ENCODE assay signal across 8 cellular contexts in the genomic region with DNA sequence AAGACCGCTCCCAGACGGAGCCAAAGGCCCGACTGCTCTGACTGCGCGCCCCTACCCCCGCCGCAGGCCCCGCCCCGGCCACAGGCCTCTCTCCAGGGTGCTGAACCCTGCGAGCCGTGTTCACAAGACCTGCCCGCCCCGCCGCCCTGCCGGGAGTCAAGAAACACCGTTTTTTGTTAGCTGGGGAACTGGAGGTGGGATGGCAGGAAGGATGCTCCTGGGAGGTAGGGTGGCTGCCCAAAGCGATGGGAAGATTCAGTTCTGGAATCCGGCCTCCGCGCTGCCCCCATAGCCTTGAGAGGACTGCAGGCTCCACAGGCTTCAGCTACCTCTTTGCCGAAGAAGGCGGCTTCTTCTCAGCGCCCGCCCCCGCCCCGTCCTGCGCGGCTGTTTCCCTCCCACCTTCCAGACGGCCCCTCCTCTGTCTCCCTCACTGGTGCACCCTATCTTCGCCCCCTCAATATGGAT. TPM values are rescaled to one million over a fixed set of nuclear protein-coding genes. Genes with fewer than 3 reads are reported as not detected.
DNase-seq lines count a peak whose midpoint lies in the region; ATAC-seq and TF ChIP-seq lines count a peak whose summit lies in the region.

No MANE protein-coding gene starts in this region.

- TF ChIP-seq POLR2A in thyroid gland (IDR thresholded peaks at IDR 0.05): no peak

- ATAC-seq in natural killer cell (peak; percentile 81 to 88 (median 81)), GM21360 (IDR thresholded peaks at IDR 0.05; ENCODE audit: unreplicated experiment) (no peak)

- DNase-seq in AG08396 (ENCODE audit: low spot score) (peak; percentile 73), HuH-7 (ENCODE audit: low spot score) (peak; percentile 76), natural killer cell (peak; percentile 72), thyroid gland (peak; percentile 75 to 80), NCI-H510A treated with DMSO at 0.1 percent for 48 hours (lab: John Stamatoyannopoulos, UW) (no peak)
- peak; percentile 78 for DNase-seq in activated CD4-positive, alpha-beta T cell treated with anti-CD3 and anti-CD28 coated beads, Interleukin-2, amount 10 ng/mL, durations not matched to agents 7 days and 5 days
- DNase-seq in effector CD4-positive, alpha-beta T cell: peak; percentile 49

- no peak overlapping the region for H3K4me3 Mint-ChIP-seq in activated CD4-positive, alpha-beta T cell treated with anti-CD3 and anti-CD28 coated beads, Interleukin-2, amount 10 ng/mL, durations not matched to agents 7 days and 5 days
- no peak overlapping the region for H3K4me3 Mint-ChIP-seq in natural killer cell

- POLR2A ChIA-PET in activated CD4-positive, alpha-beta T cell treated with anti-CD3 and anti-CD28 coated beads, Interleukin-2, amount 10 ng/mL, durations not matched to agents 7 days and 5 days (lab: Charles Lee): no interaction called here

- WGBS in thyroid gland, 2 donors: 3 to 6% methylated on average over 19 to 28 of the region's 30 CpGs

- no peaks in the 10 kb centered on the region for H3K9me3 Mint-ChIP-seq in activated CD4-positive, alpha-beta T cell treated with anti-CD3 and anti-CD28 coated beads, Interleukin-2, amount 10 ng/mL, durations not matched to agents 7 days and 5 days
- no peaks in the 10 kb centered on the region for H3K9me3 Mint-ChIP-seq in natural killer cell

- CTCF ChIA-PET in activated CD4-positive, alpha-beta T cell treated with anti-CD3 and anti-CD28 coated beads, Interleukin-2, amount 10 ng/mL, durations not matched to agents 7 days and 5 days (lab: Charles Lee): interaction anchor here (0.6 to 1.4 kb wide), 4 partner anchors 8 to 205 kb away, joined by 3 to 4 read pairs (median 3); no protein-coding TSS in a partner anchor

- H3K36me3 ChIP-seq in thyroid gland: no peaks in the 10 kb centered on the region

- no peaks in the 10 kb centered on the region for H3K27me3 ChIP-seq in thyroid gland

- TF ChIP-seq CTCF in natural killer cell (IDR thresholded peaks at IDR 0.05) (no peak), thyroid gland (IDR thresholded peaks at IDR 0.05) (no peak)

- no peak overlapping the region for H3K27ac Mint-ChIP-seq in activated CD4-positive, alpha-beta T cell treated with anti-CD3 and anti-CD28 coated beads, Interleukin-2, amount 10 ng/mL, durations not matched to agents 7 days and 5 days
- no peak overlapping the region for H3K27ac Mint-ChIP-seq in natural killer cell

- no peak overlapping the region for H3K27ac ChIP-seq in thyroid gland

- no peaks in the 10 kb centered on the region for H3K4me1 Mint-ChIP-seq in activated CD4-positive, alpha-beta T cell treated with anti-CD3 and anti-CD28 coated beads, Interleukin-2, amount 10 ng/mL, durations not matched to agents 7 days and 5 days
- H3K4me1 Mint-ChIP-seq in natural killer cell: peaks cover 13 to 49% of the 10 kb centered on the region in 2 donors

- no peaks in the 10 kb centered on the region for H3K9me3 ChIP-seq in thyroid gland

- peaks cover 69% of the 10 kb centered on the region for H3K27me3 Mint-ChIP-seq in activated CD4-positive, alpha-beta T cell treated with anti-CD3 and anti-CD28 coated beads, Interleukin-2, amount 10 ng/mL, durations not matched to agents 7 days and 5 days
- peaks cover 25 to 36% of the 10 kb centered on the region in 2 donors for H3K27me3 Mint-ChIP-seq in natural killer cell (ENCODE audit: low read depth in 2 of 2)

- no peaks in the 10 kb centered on the region for H3K4me1 ChIP-seq in thyroid gland

- H3K36me3 Mint-ChIP-seq in activated CD4-positive, alpha-beta T cell treated with anti-CD3 and anti-CD28 coated beads, Interleukin-2, amount 10 ng/mL, durations not matched to agents 7 days and 5 days (ENCODE audit: low read depth): no peaks in the 10 kb centered on the region
- no peaks in the 10 kb centered on the region for H3K36me3 Mint-ChIP-seq in natural killer cell

- intact Hi-C loops in natural killer cell (cut with micrococcal nuclease): no loop called here
- intact Hi-C loops in thyroid gland (cut with DNase I): no loop called here

- H3K4me3 ChIP-seq in thyroid gland (replicated peaks in 1 of 3): no peak overlapping the region

RNA-seq across cellular contexts. Expression of a gene that starts 2.7 kb away (rescaled TPM):
- total RNA-seq in activated CD4-positive, alpha-beta T cell treated with anti-CD3 and anti-CD28 coated beads, Interleukin-2, amount 10 ng/mL, durations not matched to agents 7 days and 5 days: under 1 TPM; 0.40 to 0.48 TPM
- total RNA-seq in natural killer cell (10 to 100 TPM in 1 of 3 donors, 1 to 10 TPM in 2; 8.7 to 11.9 (median 9.0) TPM), thyroid gland (10 to 100 TPM; 40.2 to 69.6 (median 50.4) TPM)

Comparison
In these comparisons a context has a peak if more than half of its experiments do, and no peak if none do; other contexts are left out.
1. RNA of a gene that starts 2.7 kb away (total RNA-seq): 40.2 to 69.6 TPM in thyroid gland and 8.7 to 11.9 TPM in natural killer cell; 0.40 to 0.48 TPM in activated CD4-positive, alpha-beta T cell treated with anti-CD3 and anti-CD28 coated beads, Interleukin-2, amount 10 ng/mL, durations not matched to agents 7 days and 5 days; every median in the first group is over 4 times any median in the second.